Comparison of ENCODE assay signal across 1 cellular context in genomic region chr5:39779836-39780235, GRCh38.
TF ChIP-seq lines count a peak whose summit lies in the region.

No MANE protein-coding gene starts in this region.

TF ChIP-seq in IMR-90, 13 proteins besides CTCF, POLR2A, EP300 and RAD21:
- TF ChIP-seq MXI1 (IDR thresholded peaks at IDR 0.05; ENCODE audit: borderline replicate concordance, low read depth, low read length) (no peak), USF2 (IDR thresholded peaks at IDR 0.05; ENCODE audit: low read depth, low read length) (no peak), BHLHE40 (IDR thresholded peaks at IDR 0.05; ENCODE audit: low read depth, low read length) (no peak)
